34 cellular contexts compared by ENCODE assay signal in genomic region chr14:96838449-96838848, GRCh38.
"Had no signal": no experiment of that assay in that cellular context is flagged by ENCODE, and none has a peak within 500 bp of the region (broad histone marks: within the 10 kb centered on the region; RNA-seq: fewer than 3 reads in every experiment).

No MANE protein-coding gene starts in this region.

- H3K9me3 ChIP-seq: adrenal gland, body of pancreas had no signal

- H3K4me3 ChIP-seq: adrenal gland, body of pancreas, cardiac muscle cell had no signal

- ATAC-seq: activated CD8-positive, alpha-beta T cell treated with anti-CD3 and anti-CD28 coated beads for 36 hours; activated naive CD4-positive, alpha-beta T cell treated with anti-CD3 and anti-CD28 coated beads, Interleukin-2, amount 50 U/mL, for 72 hours; activated T-cell treated with anti-CD3 and anti-CD28 coated beads, Interleukin-2, amount 50 U/mL, for 4 hours; activated T-cell treated with anti-CD3 and anti-CD28 coated beads, Interleukin-2, amount 50 U/mL, for 72 hours; activated T-helper 17 cell treated with anti-CD3 and anti-CD28 coated beads, Interleukin-2, amount 50 U/mL, for 72 hours; body of pancreas had no signal

- H3K27ac ChIP-seq: adrenal gland, body of pancreas, brain microvascular endothelial cell, cardiac muscle cell, VCaP had no signal

- H3K36me3 ChIP-seq: adrenal gland, cardiac muscle cell had no signal

- H3K27me3 ChIP-seq: adrenal gland, body of pancreas, brain microvascular endothelial cell, cardiac muscle cell had no signal

- DNase-seq: activated B cell treated with CpG ODN at 0.5 μM for 24 hours; activated CD4-positive, alpha-beta memory T cell treated with anti-CD3 and anti-CD28 coated beads for 36 hours; activated CD4-positive, alpha-beta T cell treated with anti-CD3 and anti-CD28 coated beads for 4 hours; activated CD4-positive, alpha-beta T cell treated with anti-CD3 and anti-CD28 coated beads, Interleukin-2, amount 10 ng/mL, durations not matched to agents 24 days and 14 days; activated CD4-positive, alpha-beta T cell treated with anti-CD3 and anti-CD28 coated beads, Interleukin-2, amount 50 U/mL, for 1 hour; activated CD4-positive, alpha-beta T cell treated with anti-CD3 and anti-CD28 coated beads, Interleukin-2, amount 50 U/mL, for 4 hours; activated CD4-positive, CD25-positive, alpha-beta regulatory T cell treated with anti-CD3 and anti-CD28 coated beads, Interleukin-2, amount 50 U/mL, for 72 hours; activated CD8-positive, alpha-beta memory T cell treated with anti-CD3 and anti-CD28 coated beads, Interleukin-2, amount 50 U/mL, for 4 hours; activated CD8-positive, alpha-beta T cell treated with anti-CD3 and anti-CD28 coated beads for 36 hours; activated effector memory CD4-positive, alpha-beta T cell treated with anti-CD3 and anti-CD28 coated beads, Interleukin-2, amount 50 U/mL, for 16 hours; activated gamma-delta T cell treated with Interleukin-2 at 50 U/mL for 16 hours; activated naive CD4-positive, alpha-beta T cell; activated naive CD4-positive, alpha-beta T cell treated with anti-CD3 and anti-CD28 coated beads for 36 hours; activated naive CD4-positive, alpha-beta T cell treated with anti-CD3 and anti-CD28 coated beads, Interleukin-2, amount 50 U/mL, for 16 hours; activated naive CD8-positive, alpha-beta T cell treated with anti-CD3 and anti-CD28 coated beads for 36 hours; activated T-cell treated with anti-CD3 and anti-CD28 coated beads for 4 hours; activated T-cell treated with anti-CD3 and anti-CD28 coated beads, Interleukin-2, amount 50 U/mL, for 1 hour; activated T-cell treated with anti-CD3 and anti-CD28 coated beads, Interleukin-2, amount 50 U/mL, for 4 hours; activated T-cell treated with anti-CD3 and anti-CD28 coated beads, Interleukin-2, amount 50 U/mL, for 72 hours; adrenal gland; amniotic stem cell; aorta; body of pancreas; brain microvascular endothelial cell; caudate nucleus; cerebellar nuclear complex; T-helper 2 cell; T-helper 9 cell had no signal

- H3K4me1 ChIP-seq: adrenal gland, body of pancreas had no signal

- FAIRE-seq: bronchial epithelial cell, TTC549 had no signal
